Comparison of ENCODE assay signal across 27 cellular contexts in the genomic region with DNA sequence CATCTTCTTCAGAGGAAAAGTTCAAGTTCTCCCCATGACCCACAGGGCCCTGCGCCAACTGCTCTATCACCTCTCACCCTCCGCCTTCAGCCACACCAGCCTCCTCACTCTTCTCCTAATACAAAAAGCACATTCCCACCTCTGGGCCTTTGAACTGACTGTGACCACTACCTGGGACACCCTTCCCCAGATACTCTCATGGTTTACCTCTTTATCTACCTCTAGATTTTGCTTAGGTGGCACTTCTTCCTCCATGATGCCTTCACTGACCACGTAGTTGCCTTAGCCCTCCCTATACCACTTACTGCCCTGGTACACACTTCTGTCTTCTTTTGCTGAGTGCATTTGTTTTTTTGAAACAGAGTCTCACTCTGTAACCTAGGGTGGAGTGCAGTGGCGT. TPM values are rescaled to one million over a fixed set of nuclear protein-coding genes. Genes with fewer than 3 reads are reported as not detected.
"Had no signal": no experiment of that assay in that cellular context is flagged by ENCODE, and none has a peak within 500 bp of the region (broad histone marks: within the 10 kb centered on the region; RNA-seq: fewer than 3 reads in every experiment).

No MANE protein-coding gene starts in this region.

- H3K9me3 ChIP-seq: adrenal gland, breast epithelium, MG63, Peyer's patch, SJCRH30, SK-N-SH had no signal

- ATAC-seq: activated CD4-positive, alpha-beta T cell treated with anti-CD3 and anti-CD28 coated beads for 36 hours had no signal

- DNase-seq: activated CD4-positive, alpha-beta T cell treated with anti-CD3 and anti-CD28 coated beads for 36 hours; activated CD4-positive, alpha-beta T cell treated with anti-CD3 and anti-CD28 coated beads, Interleukin-2, amount 50 U/mL, for 48 hours; activated CD4-positive, CD25-positive, alpha-beta regulatory T cell; activated CD8-positive, alpha-beta memory T cell treated with anti-CD3 and anti-CD28 coated beads, Interleukin-2, amount 50 U/mL, for 4 hours; activated naive CD4-positive, alpha-beta T cell treated with anti-CD3 and anti-CD28 coated beads, Interleukin-2, amount 50 U/mL, for 16 hours; activated naive CD8-positive, alpha-beta T cell treated with anti-CD3 and anti-CD28 coated beads, Interleukin-2, amount 10 ng/mL, durations not matched to agents 7 days and 5 days; activated T-cell treated with anti-CD3 and anti-CD28 coated beads, Interleukin-2, amount 50 U/mL, for 1 hour; adrenal gland; anterior cingulate cortex; caudate nucleus; MG63; MV-4-11; NCI-H1092 treated with DMSO at 0.1 percent for 48 hours; NCI-H1436; NCI-H1694 treated with DMSO at 0.1 percent for 48 hours; NCI-H2029 treated with DMSO at 0.1 percent for 48 hours; NCI-H510A treated with DMSO at 0.1 percent for 48 hours; NCI-H69; Peyer's patch; Right ventricle myocardium superior; SJCRH30; SK-N-SH; T-helper 1 cell; T-helper 9 cell had no signal

- H3K27me3 Mint-ChIP-seq: activated CD4-positive, alpha-beta T cell treated with anti-CD3 and anti-CD28 coated beads for 36 hours; activated naive CD8-positive, alpha-beta T cell treated with anti-CD3 and anti-CD28 coated beads, Interleukin-2, amount 10 ng/mL, durations not matched to agents 7 days and 5 days had no signal

- H3K27ac Mint-ChIP-seq: activated CD4-positive, alpha-beta T cell treated with anti-CD3 and anti-CD28 coated beads for 36 hours; activated naive CD8-positive, alpha-beta T cell treated with anti-CD3 and anti-CD28 coated beads, Interleukin-2, amount 10 ng/mL, durations not matched to agents 7 days and 5 days had no signal

- H3K27ac ChIP-seq: adrenal gland, breast epithelium, Peyer's patch, RWPE1, SJCRH30, VCaP had no signal

- H3K27me3 ChIP-seq: adrenal gland, breast epithelium, MG63, Peyer's patch, SJCRH30 had no signal

- H3K4me1 ChIP-seq: breast epithelium, SJCRH30 had no signal

- H3K4me3 Mint-ChIP-seq: activated CD4-positive, alpha-beta T cell treated with anti-CD3 and anti-CD28 coated beads for 36 hours; activated naive CD8-positive, alpha-beta T cell treated with anti-CD3 and anti-CD28 coated beads, Interleukin-2, amount 10 ng/mL, durations not matched to agents 7 days and 5 days had no signal

- H3K9me3 Mint-ChIP-seq: activated naive CD8-positive, alpha-beta T cell treated with anti-CD3 and anti-CD28 coated beads, Interleukin-2, amount 10 ng/mL, durations not matched to agents 7 days and 5 days had no signal

- H3K4me3 ChIP-seq: adrenal gland, breast epithelium, MG63, Peyer's patch, SJCRH30 had no signal

- H3K9ac ChIP-seq: SK-N-SH had no signal

- H3K4me2 ChIP-seq: SK-N-SH had no signal

RNA-seq across cellular contexts. Expression of gene SYCE2, which starts 3.9 kb away (rescaled TPM):
- total RNA-seq: Peyer's patch, Right ventricle myocardium superior had no signal
